ENCODE assay signal across 15 cellular contexts in genomic region chr11:126547161-126547560, GRCh38.
A peak's percentile ranks its signal among the peaks of the same experiment; 100 is the strongest.
DNase-seq lines count a peak whose midpoint lies in the region; ATAC-seq and TF ChIP-seq lines count a peak whose summit lies in the region.
"Had no signal": no experiment of that assay in that cellular context is flagged by ENCODE, and none has a peak within 500 bp of the region (broad histone marks: within the 10 kb centered on the region; RNA-seq: fewer than 3 reads in every experiment).

No MANE protein-coding gene starts in this region.

- no peaks in the 10 kb centered on the region for H3K36me3 ChIP-seq in heart right ventricle
- no peaks in the 10 kb centered on the region for H3K36me3 ChIP-seq in thyroid gland
- H3K36me3 ChIP-seq: pancreas, transverse colon had no signal

- no peak for ATAC-seq in heart right ventricle
- ATAC-seq in HG02973 (IDR thresholded peaks at IDR 0.05; ENCODE audit: unreplicated experiment) = no peak
- no peak for ATAC-seq in HG03045 (IDR thresholded peaks at IDR 0.05; ENCODE audit: unreplicated experiment)
- ATAC-seq: pancreas had no signal

- intact Hi-C loops in heart right ventricle (cut with DNase I) (no loop called here), thyroid gland (cut with DNase I) (no loop called here)

- in situ Hi-C loops in ACHN (cut with HindIII; ENCODE audit: low pct_ligation_motif_present, low pct_unique_long_range_greater_than_20kb, low sequenced_read_pairs) = no loop called here

- DNase-seq in ACHN (peak; percentile 59), HS-27A (ENCODE audit: low read depth) (peak; percentile 14), amniotic epithelial cell (ENCODE audit: low read depth) (peak; percentile 3), hepatic stellate cell (ENCODE audit: low spot score) (peak; percentile 95), heart right ventricle (no peak), thyroid gland (no peak)
- DNase-seq: activated CD4-positive, alpha-beta memory T cell treated with anti-CD3 and anti-CD28 coated beads for 36 hours; activated effector memory CD4-positive, alpha-beta T cell treated with anti-CD3 and anti-CD28 coated beads, Interleukin-2, amount 50 U/mL, for 16 hours; DMS153; GOT3; pancreas; transverse colon had no signal

- H3K4me1 ChIP-seq in heart right ventricle (no peaks in the 10 kb centered on the region), thyroid gland (no peaks in the 10 kb centered on the region)

- H3K27me3 ChIP-seq in heart right ventricle (peaks cover 0 to 18% (median 10%) of the 10 kb centered on the region in 7 donors), thyroid gland (no peaks in the 10 kb centered on the region)
- H3K27me3 ChIP-seq: pancreas had no signal

- H3K9me3 ChIP-seq in heart right ventricle = no peaks in the 10 kb centered on the region
- H3K9me3 ChIP-seq in thyroid gland = no peaks in the 10 kb centered on the region
- H3K9me3 ChIP-seq: pancreas, transverse colon had no signal

- no peak overlapping the region for H3K4me3 ChIP-seq in heart right ventricle
- H3K4me3 ChIP-seq in thyroid gland (replicated peaks in 1 of 3) = no peak overlapping the region
- H3K4me3 ChIP-seq: pancreas, PC-9, transverse colon had no signal

- 82 to 84% methylated on average over 9 of the region's 9 CpGs for WGBS in heart right ventricle, 2 donors
- WGBS in thyroid gland, 2 donors = 82 to 83% methylated on average over 9 of the region's 9 CpGs

- no peak for TF ChIP-seq CTCF in heart right ventricle (IDR thresholded peaks at IDR 0.05)
- no peak for TF ChIP-seq CTCF in thyroid gland (IDR thresholded peaks at IDR 0.05)

- H3K27ac ChIP-seq in heart right ventricle = no peak overlapping the region
- no peak overlapping the region for H3K27ac ChIP-seq in thyroid gland
- H3K27ac ChIP-seq: pancreas, PC-9, transverse colon had no signal

- TF ChIP-seq POLR2A in thyroid gland (IDR thresholded peaks at IDR 0.05) = no peak

Comparison
In these comparisons a context has a peak if more than half of its experiments do, and no peak if none do; other contexts are left out.
1. DNase-seq: peak in ACHN (single experiment), HS-27A (single experiment), amniotic epithelial cell (single experiment) and hepatic stellate cell (single experiment); none in heart right ventricle (0 of 2) and thyroid gland (0 of 2).